ENCODE assay signal across 9 cellular contexts in the genomic region with DNA sequence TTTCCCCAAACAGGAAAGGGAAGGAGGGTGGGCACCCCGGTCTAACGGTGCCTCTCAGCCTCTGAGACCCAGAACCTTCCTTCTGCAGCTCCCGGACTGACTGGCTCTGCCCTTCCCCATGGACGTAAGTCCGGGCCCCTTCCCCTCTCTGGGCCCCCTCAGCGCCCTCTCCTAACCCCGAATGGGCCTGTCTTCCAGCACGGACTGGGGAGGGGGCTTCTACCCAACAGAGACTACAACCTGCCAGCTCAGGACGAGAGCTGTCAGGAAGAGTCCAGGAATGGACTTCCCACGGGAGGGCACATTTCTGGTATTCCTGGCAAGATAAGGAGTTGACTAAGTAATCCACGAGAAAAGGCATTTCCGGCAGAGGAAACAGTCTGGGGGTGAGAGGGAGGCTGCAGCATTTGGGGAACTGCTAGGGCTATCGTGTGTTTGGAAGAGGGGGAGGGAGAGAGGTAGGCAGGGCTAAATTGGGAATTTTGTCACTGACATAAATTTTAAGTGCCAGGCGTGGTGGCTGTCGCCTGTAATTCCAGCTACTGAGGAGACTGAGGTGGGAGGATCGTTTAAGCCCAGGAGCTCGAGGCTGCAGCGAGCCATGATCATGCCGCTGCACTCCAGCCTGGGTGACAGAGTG. TPM values are rescaled to one million over a fixed set of nuclear protein-coding genes. Genes with fewer than 3 reads are reported as not detected.
DNase-seq lines count a peak whose midpoint lies in the region; ATAC-seq and TF ChIP-seq lines count a peak whose summit lies in the region.
"Had no signal": no experiment of that assay in that cellular context is flagged by ENCODE, and none has a peak within 500 bp of the region (broad histone marks: within the 10 kb centered on the region; RNA-seq: fewer than 3 reads in every experiment).

No MANE protein-coding gene starts in this region.

- no peak for TF ChIP-seq POLR2A in spleen (IDR thresholded peaks at IDR 0.05)

- intact Hi-C loops in activated T-helper 2 cell treated with anti-CD3 and anti-CD28 coated beads, Interferon-gamma antibody, Interleukin-2, Interleukin-4, amounts not matched to agents 10 μg/mL and 5 μg/mL and 100 μg/mL, durations not matched to agents 14 hours and 24 hours and 36 hours (cut with micrococcal nuclease) = loop anchor here (1.0 kb wide), 1 partner anchor 12 kb away; a partner anchor contains a TSS
- intact Hi-C loops in spleen (cut with DNase I; ENCODE audit: low total_unique reads) = no loop called here

- WGBS in spleen, 5 donors = 8 to 11% (median 9%) methylated on average over 15 to 19 of the region's 19 CpGs

- no peak overlapping the region for H3K27ac Mint-ChIP-seq in activated T-helper 2 cell treated with anti-CD3 and anti-CD28 coated beads, Interferon-gamma antibody, Interleukin-2, Interleukin-4, amounts not matched to agents 10 μg/mL and 5 μg/mL and 100 μg/mL, durations not matched to agents 14 hours and 24 hours and 36 hours

- peak overlapping the region; percentile 75 for H3K4me3 Mint-ChIP-seq in activated T-helper 2 cell treated with anti-CD3 and anti-CD28 coated beads, Interferon-gamma antibody, Interleukin-2, Interleukin-4, amounts not matched to agents 10 μg/mL and 5 μg/mL and 100 μg/mL, durations not matched to agents 14 hours and 24 hours and 36 hours (ENCODE audit: low read depth)

- no peak for TF ChIP-seq CTCF in spleen (IDR thresholded peaks at IDR 0.05 in 8 of 11, conservative IDR thresholded peaks at IDR 0.05 in 3 of 11)

- H3K27ac ChIP-seq in spleen = peak overlapping the region in 7 of 8 donors; percentile 22 to 74 (median 62)

- H3K4me3 ChIP-seq in iPS-11a (ENCODE audit: low read depth, low read length) (peak overlapping the region; percentile 77), spleen (peak overlapping the region; percentile 61 to 96 (median 83))

- ATAC-seq in HG03442 (IDR thresholded peaks at IDR 0.05; ENCODE audit: unreplicated experiment) (peak; percentile 19), HG03175 (IDR thresholded peaks at IDR 0.05; ENCODE audit: unreplicated experiment) (no peak)

- H3K9me3 Mint-ChIP-seq in activated T-helper 2 cell treated with anti-CD3 and anti-CD28 coated beads, Interferon-gamma antibody, Interleukin-2, Interleukin-4, amounts not matched to agents 10 μg/mL and 5 μg/mL and 100 μg/mL, durations not matched to agents 14 hours and 24 hours and 36 hours = no peaks in the 10 kb centered on the region

- H3K27me3 Mint-ChIP-seq in activated T-helper 2 cell treated with anti-CD3 and anti-CD28 coated beads, Interferon-gamma antibody, Interleukin-2, Interleukin-4, amounts not matched to agents 10 μg/mL and 5 μg/mL and 100 μg/mL, durations not matched to agents 14 hours and 24 hours and 36 hours (ENCODE audit: low read depth) = no peaks in the 10 kb centered on the region

- peaks cover 6 to 37% (median 20%) of the 10 kb centered on the region in 6 donors for H3K4me1 ChIP-seq in spleen

- no peaks in the 10 kb centered on the region for H3K36me3 Mint-ChIP-seq in activated T-helper 2 cell treated with anti-CD3 and anti-CD28 coated beads, Interferon-gamma antibody, Interleukin-2, Interleukin-4, amounts not matched to agents 10 μg/mL and 5 μg/mL and 100 μg/mL, durations not matched to agents 14 hours and 24 hours and 36 hours (ENCODE audit: low read depth)

- peak; percentile 92 for DNase-seq in COLO829 (ENCODE audit: low spot score)
- no peak for DNase-seq in activated T-helper 2 cell treated with anti-CD3 and anti-CD28 coated beads, Interferon-gamma antibody, Interleukin-2, Interleukin-4, amounts not matched to agents 10 μg/mL and 5 μg/mL and 100 μg/mL, durations not matched to agents 14 hours and 24 hours and 36 hours (ENCODE audit: low spot score)
- no peak for DNase-seq in spleen
- DNase-seq in NCI-H187 (lab: John Stamatoyannopoulos, UW) = no peak
- DNase-seq in NCI-H1930 (lab: John Stamatoyannopoulos, UW) = no peak

- no peaks in the 10 kb centered on the region for H3K27me3 ChIP-seq in spleen (replicated peaks in 1 of 7)

- H3K4me1 Mint-ChIP-seq in activated T-helper 2 cell treated with anti-CD3 and anti-CD28 coated beads, Interferon-gamma antibody, Interleukin-2, Interleukin-4, amounts not matched to agents 10 μg/mL and 5 μg/mL and 100 μg/mL, durations not matched to agents 14 hours and 24 hours and 36 hours (ENCODE audit: low read depth) = peaks cover 25% of the 10 kb centered on the region

- no peaks in the 10 kb centered on the region for H3K9me3 ChIP-seq in spleen

- H3K36me3 ChIP-seq in spleen = no peaks in the 10 kb centered on the region

RNA-seq across cellular contexts. Expression of a gene that starts 12.1 kb away (rescaled TPM):
- 2,017 and 2,037 TPM in 2 replicates for total RNA-seq in activated T-helper 2 cell treated with anti-CD3 and anti-CD28 coated beads, Interferon-gamma antibody, Interleukin-2, Interleukin-4, amounts not matched to agents 10 μg/mL and 5 μg/mL and 100 μg/mL, durations not matched to agents 14 hours and 24 hours and 36 hours
- total RNA-seq in spleen = 100 to 1,000 TPM; 579 to 880 (median 622) TPM
- polyA plus RNA-seq in spleen = 100 to 1,000 TPM; 424 to 551 (median 496) TPM

RNA-seq across cellular contexts. Expression of a gene that starts 22.3 kb away (rescaled TPM):
- total RNA-seq in activated T-helper 2 cell treated with anti-CD3 and anti-CD28 coated beads, Interferon-gamma antibody, Interleukin-2, Interleukin-4, amounts not matched to agents 10 μg/mL and 5 μg/mL and 100 μg/mL, durations not matched to agents 14 hours and 24 hours and 36 hours = 143 and 144 TPM in 2 replicates
- total RNA-seq in spleen = 10 to 100 TPM; 43.9 to 88.6 (median 74.8) TPM
- polyA plus RNA-seq in spleen = 100 to 1,000 TPM in 1 of 3 donors, 10 to 100 TPM in 2; 73.0 to 128 (median 91.1) TPM

RNA-seq across cellular contexts. Expression of a gene that starts 22.4 kb away (rescaled TPM):
- 2.3 and 2.6 TPM in 2 replicates for total RNA-seq in activated T-helper 2 cell treated with anti-CD3 and anti-CD28 coated beads, Interferon-gamma antibody, Interleukin-2, Interleukin-4, amounts not matched to agents 10 μg/mL and 5 μg/mL and 100 μg/mL, durations not matched to agents 14 hours and 24 hours and 36 hours
- not detected for total RNA-seq in spleen
- under 1 TPM in 2 of 3 donors, not detected in 1; 0.09 to 0.10 TPM for polyA plus RNA-seq in spleen

RNA-seq across cellular contexts. Expression of a gene that starts 30.5 kb away (rescaled TPM):
- not detected in 2 replicates for total RNA-seq in activated T-helper 2 cell treated with anti-CD3 and anti-CD28 coated beads, Interferon-gamma antibody, Interleukin-2, Interleukin-4, amounts not matched to agents 10 μg/mL and 5 μg/mL and 100 μg/mL, durations not matched to agents 14 hours and 24 hours and 36 hours
- not detected for total RNA-seq in spleen
- not detected for polyA plus RNA-seq in spleen
- total RNA-seq: T-helper 1 cell treated with Interleukin-12 subunit alpha and Interleukin-12 subunit beta and Interleukin-4 antibody, amounts not matched to agents 30 ng/mL and 1 ng/mL, for 36 hours had no signal

RNA-seq across cellular contexts. Expression of a gene that starts 38.2 kb away (rescaled TPM):
- total RNA-seq in activated T-helper 2 cell treated with anti-CD3 and anti-CD28 coated beads, Interferon-gamma antibody, Interleukin-2, Interleukin-4, amounts not matched to agents 10 μg/mL and 5 μg/mL and 100 μg/mL, durations not matched to agents 14 hours and 24 hours and 36 hours = 2.7 and 2.9 TPM in 2 replicates
- 1 to 10 TPM in 5 of 7 donors, under 1 TPM in 1, not detected in 1; 0.66 to 3.4 (median 2.2) TPM for total RNA-seq in spleen
- polyA plus RNA-seq in spleen = 1 to 10 TPM; 1.4 to 2.2 (median 1.6) TPM
